ENCODE assay signal across 8 cellular contexts in genomic region chr2:241064008-241064801, GRCh38. TPM values are rescaled to one million over a fixed set of nuclear protein-coding genes. Genes with fewer than 3 reads are reported as not detected.
DNase-seq lines count a peak whose midpoint lies in the region; ATAC-seq and TF ChIP-seq lines count a peak whose summit lies in the region.

No MANE protein-coding gene starts in this region.

- no TSS peak for BruUV-seq in HCT116 (replicated peaks; lab: Mats Ljungman, UMichigan)

- CTCF ChIA-PET in HCT116 (lab: Charles Lee) = interaction anchor here (1.7 kb wide), 1 partner anchor 14 kb away, joined by 11 read pairs; no protein-coding TSS in a partner anchor

- WGBS in GM23248 (ENCODE audit: low coverage in 1 of 2, low lambda C conversion rate in 2 of 2, missing lambda C conversion rate in 2 of 2), 2 experiments = 77 to 78% methylated on average over 14 to 32 of the region's 32 CpGs

- no peak for TF ChIP-seq RAD21 in HCT116 (IDR thresholded peaks at IDR 0.05; ENCODE audit: low read depth)

- H3K36me3 ChIP-seq in HCT116 (ENCODE audit: control insufficient read depth in 1 of 2, insufficient read depth in 2 of 2, low read length in 2 of 2) (no peaks in the 10 kb centered on the region), rectal smooth muscle tissue (ENCODE audit: control insufficient read depth, insufficient read depth, low read length) (no peaks in the 10 kb centered on the region), GM23248 (ENCODE audit: low read depth) (no peaks in the 10 kb centered on the region)

- H3K9me3 ChIP-seq in HCT116 (ENCODE audit: control insufficient read depth in 1 of 2, insufficient read depth in 1 of 2, low read depth in 1 of 2, low read length in 2 of 2) = no peaks in the 10 kb centered on the region
- no peaks in the 10 kb centered on the region for H3K9me3 ChIP-seq in GM23248 (ENCODE audit: low read depth)

- H3K27ac Mint-ChIP-seq in endothelial cell (ENCODE audit: unreplicated experiment) = no peak overlapping the region

- in situ Hi-C loops in GM23248 (cut with MboI) = no loop called here

- H3K4me3 ChIP-seq in HCT116 (replicated peaks in 1 of 2; ENCODE audit: low read depth in 1 of 2, low read length in 2 of 2) = peak overlapping the region; percentile 33 to 50
- peak overlapping the region; percentile 32 for H3K4me3 ChIP-seq in rectal smooth muscle tissue (ENCODE audit: low read length)
- no peak overlapping the region for H3K4me3 ChIP-seq in GM23248

- H3K4me1 ChIP-seq in HCT116 (ENCODE audit: control insufficient read depth in 1 of 2, insufficient read depth in 2 of 2, low read length in 2 of 2) (peaks cover 3 to 11% of the 10 kb centered on the region in 2 experiments; a peak in 3 of 4 replicates), rectal smooth muscle tissue (ENCODE audit: control insufficient read depth, insufficient read depth, low read length) (no peaks in the 10 kb centered on the region), GM23248 (ENCODE audit: insufficient read depth) (no peaks in the 10 kb centered on the region)

- no peaks in the 10 kb centered on the region for H3K4me1 Mint-ChIP-seq in endothelial cell (ENCODE audit: unreplicated experiment)

- intact Hi-C loops in HCT116 (cut with micrococcal nuclease) = no loop called here

- H3K4me2 ChIP-seq in HCT116 (ENCODE audit: low read length) (peak overlapping the region; percentile 79), GM23248 (ENCODE audit: unreplicated experiment) (no peak overlapping the region)

- no peaks in the 10 kb centered on the region for H3K9me3 Mint-ChIP-seq in endothelial cell (ENCODE audit: unreplicated experiment)

- RAD21 ChIA-PET in HCT116 (lab: Charles Lee; ENCODE audit: low non-redundant PET in 1 of 2, low total read pairs in 2 of 2, uncharacterized antibody in 2 of 2, unreplicated experiment in 2 of 2) = no interaction called here

- no peak overlapping the region; the same call in 1 of the 2 replicates for H3K27ac ChIP-seq in HCT116 (ENCODE audit: low read depth, low read length)
- no peak overlapping the region for H3K27ac ChIP-seq in rectal smooth muscle tissue (ENCODE audit: low read depth, low read length)
- no peak overlapping the region for H3K27ac ChIP-seq in GM23248

- H3K79me2 ChIP-seq in HCT116 (ENCODE audit: insufficient read depth, low read length) (no peaks in the 10 kb centered on the region), GM23248 (ENCODE audit: insufficient read depth) (no peaks in the 10 kb centered on the region)

- ATAC-seq in HCT116 (peak; percentile 89), HG03342 (IDR thresholded peaks at IDR 0.05; ENCODE audit: unreplicated experiment) (no peak), HG03354 (IDR thresholded peaks at IDR 0.05; ENCODE audit: poor library complexity, severe bottlenecking, unreplicated experiment) (no peak)

- POLR2A ChIA-PET in HCT116 (lab: Charles Lee) = no interaction called here

- peaks cover 7% of the 10 kb centered on the region for H3K27me3 Mint-ChIP-seq in endothelial cell (ENCODE audit: unreplicated experiment)

- DNase-seq in HCT116 (ENCODE audit: low read depth, low spot score) = peak; percentile 19
- DNase-seq in activated CD4-positive, alpha-beta T cell treated with anti-CD3 and anti-CD28 coated beads for 1 hour = peak; percentile 22
- DNase-seq in endothelial cell (ENCODE audit: low spot score) = peak; percentile 13
- DNase-seq in GM23248 = no peak
- DNase-seq in NCI-H1694 (lab: John Stamatoyannopoulos, UW) = no peak

- H3K9me2 ChIP-seq in HCT116 (ENCODE audit: insufficient read depth) (no peaks in the 10 kb centered on the region), GM23248 (ENCODE audit: insufficient read depth) (no peaks in the 10 kb centered on the region)

- H3K27me3 ChIP-seq in HCT116 (ENCODE audit: insufficient read depth, low read length) (no peaks in the 10 kb centered on the region), rectal smooth muscle tissue (ENCODE audit: control insufficient read depth, insufficient read depth, low read length) (no peaks in the 10 kb centered on the region), GM23248 (replicated peaks; ENCODE audit: insufficient read depth) (no peaks in the 10 kb centered on the region)

- no peaks in the 10 kb centered on the region for H3F3A ChIP-seq in GM23248 (ENCODE audit: insufficient read depth)

- H2AFZ ChIP-seq in HCT116 (ENCODE audit: low read depth, low read length, poor library complexity, severe bottlenecking) (no peak overlapping the region), GM23248 (no peak overlapping the region)

- no peak overlapping the region for H3K4me3 Mint-ChIP-seq in endothelial cell (ENCODE audit: unreplicated experiment)

- no peak for TF ChIP-seq POLR2A in HCT116 (IDR thresholded peaks at IDR 0.05; ENCODE audit: borderline replicate concordance, extremely low read depth, insufficient read depth, insufficient read length)

- TF ChIP-seq CTCF in HCT116 (IDR thresholded peaks at IDR 0.05 in 2 of 3, conservative IDR thresholded peaks at IDR 0.05 in 1 of 3; ENCODE audit: borderline replicate concordance in 1 of 3, insufficient read depth in 1 of 3, low read depth in 2 of 3, low read length in 2 of 3) (no peak), endothelial cell (IDR thresholded peaks at IDR 0.05; ENCODE audit: unreplicated experiment) (no peak)

- H4K20me1 ChIP-seq in HCT116 (ENCODE audit: insufficient read depth) = no peaks in the 10 kb centered on the region
- no peaks in the 10 kb centered on the region for H4K20me1 ChIP-seq in GM23248 (ENCODE audit: insufficient read depth)

- H3K9ac ChIP-seq in HCT116 (ENCODE audit: low read length) (peak overlapping the region; percentile 32; the same call in 1 of the 2 replicates), rectal smooth muscle tissue (ENCODE audit: low read length) (no peak overlapping the region), GM23248 (no peak overlapping the region)

- H3K36me3 Mint-ChIP-seq in endothelial cell (ENCODE audit: low read depth, unreplicated experiment) = no peaks in the 10 kb centered on the region

TF ChIP-seq in HCT116, 20 proteins besides CTCF, POLR2A, EP300 and RAD21:
- TF ChIP-seq JUND (IDR thresholded peaks at IDR 0.05) = no peak
- TF ChIP-seq POLR2AphosphoS5 (IDR thresholded peaks at IDR 0.05; ENCODE audit: low read depth, low read length) = peak; percentile 59
- TF ChIP-seq YY1 (IDR thresholded peaks at IDR 0.05; ENCODE audit: extremely low read depth, insufficient replicate concordance, low read depth, low read length) = no peak
- no peak for TF ChIP-seq ZFX (IDR thresholded peaks at IDR 0.05)
- TF ChIP-seq ATF3 (IDR thresholded peaks at IDR 0.05) = no peak
- no peak for TF ChIP-seq CBX3 (IDR thresholded peaks at IDR 0.05; ENCODE audit: low read depth)
- TF ChIP-seq MAX (IDR thresholded peaks at IDR 0.05) = no peak
- no peak for TF ChIP-seq CEBPB (IDR thresholded peaks at IDR 0.05; ENCODE audit: low read depth)
- no peak for TF ChIP-seq SIN3A (IDR thresholded peaks at IDR 0.05; ENCODE audit: low read depth)
- TF ChIP-seq FOSL1 (IDR thresholded peaks at IDR 0.05; ENCODE audit: low read depth) = no peak
- no peak for TF ChIP-seq SRF (IDR thresholded peaks at IDR 0.05; ENCODE audit: low read depth)
- peak; percentile 98 for TF ChIP-seq SP1 (IDR thresholded peaks at IDR 0.05; ENCODE audit: low read depth)
- TF ChIP-seq TCF7L2 (IDR thresholded peaks at IDR 0.05; ENCODE audit: borderline replicate concordance, extremely low read depth, insufficient read depth, insufficient read length) = peak; percentile 6
TF ChIP-seq in HCT116: peak in this region for 3.

RNA-seq across cellular contexts. Expression of gene MTERF4, which starts 37.9 kb away (rescaled TPM):
- 25.5 TPM for total RNA-seq in HCT116 (2021; ENCODE audit: unreplicated experiment)
- polyA plus RNA-seq in HCT116 (2012) = 20.6 and 25.2 TPM in 2 replicates
- total RNA-seq in endothelial cell (ENCODE audit: unreplicated experiment) = 82.4 TPM
- total RNA-seq in GM23248 (2014; rRNA removed; shearing (Covaris generic)) = 21.0 and 39.8 TPM in 2 replicates
- 15.1 and 15.8 TPM in 2 replicates for polyA plus RNA-seq in GM23248 (2016; fragmentation: Nextera tagmentation; extraction: Ambion mirVana)

Comparison
In these comparisons a context has a peak if more than half of its experiments do, and no peak if none do; other contexts are left out.
1. DNase-seq: peak in HCT116 (single experiment), activated CD4-positive, alpha-beta T cell treated with anti-CD3 and anti-CD28 coated beads for 1 hour (single experiment) and endothelial cell (single experiment); none in GM23248 (single experiment) and NCI-H1694 (single experiment).